In genomic region chr17:29585080-29585751, GRCh38 we compare ENCODE assay signal across 8 cellular contexts. TPM values are rescaled to one million over a fixed set of nuclear protein-coding genes. Genes with fewer than 3 reads are reported as not detected.
A peak's percentile ranks its signal among the peaks of the same experiment; 100 is the strongest.
DNase-seq lines count a peak whose midpoint lies in the region; ATAC-seq and TF ChIP-seq lines count a peak whose summit lies in the region.

No MANE protein-coding gene starts in this region.

- no peak for TF ChIP-seq CTCF in sigmoid colon (IDR thresholded peaks at IDR 0.05)
- peak in 1 of 4 experiments; percentile 24 for TF ChIP-seq CTCF in prostate gland (IDR thresholded peaks at IDR 0.05)

- no peaks in the 10 kb centered on the region for H3K27me3 Mint-ChIP-seq in T-cell

- peaks cover 55 to 56% (median 56%) of the 10 kb centered on the region in 3 donors for H3K4me1 Mint-ChIP-seq in T-cell

- TF ChIP-seq POLR2A in sigmoid colon (IDR thresholded peaks at IDR 0.05) (no peak), prostate gland (IDR thresholded peaks at IDR 0.05) (no peak)

- ATAC-seq in T-cell (replicated peaks in 1 of 4) = no peak
- no peak for ATAC-seq in HG02588 (IDR thresholded peaks at IDR 0.05; ENCODE audit: unreplicated experiment)
- ATAC-seq in GM19467 (IDR thresholded peaks at IDR 0.05; ENCODE audit: unreplicated experiment) = no peak

- DNase-seq in ELR (ENCODE audit: low read depth) (peak; percentile 53), T-cell (peak in 5 of 34 experiments; percentile 11 to 44 (median 32)), sigmoid colon (no peak), middle frontal gyrus (ENCODE audit: extremely low spot score, low spot score) (no peak), prostate gland (ENCODE audit: low spot score) (no peak)
- peak in 2 of 3 donors; percentile 15 to 26 for DNase-seq in effector memory CD4-positive, alpha-beta T cell

- H3K4me3 ChIP-seq in effector memory CD4-positive, alpha-beta T cell (ENCODE audit: insufficient read depth, low read depth, low read length, poor library complexity, severe bottlenecking) = no peak overlapping the region
- peak overlapping the region in 3 of 4 donors; percentile 5 to 14 (median 6) for H3K4me3 ChIP-seq in sigmoid colon
- no peak overlapping the region for H3K4me3 ChIP-seq in prostate gland

- WGBS in sigmoid colon, 2 donors = 68 to 87% methylated on average over 8 of the region's 8 CpGs
- WGBS in prostate gland = 82% methylated on average over 8 of the region's 8 CpGs

- no peaks in the 10 kb centered on the region for H3K9me3 ChIP-seq in effector memory CD4-positive, alpha-beta T cell (ENCODE audit: control insufficient read depth, low read length)
- H3K9me3 ChIP-seq in sigmoid colon = no peaks in the 10 kb centered on the region
- no peaks in the 10 kb centered on the region for H3K9me3 ChIP-seq in prostate gland

- peak overlapping the region; percentile 45 for H3K27ac ChIP-seq in effector memory CD4-positive, alpha-beta T cell (ENCODE audit: insufficient read depth, low read length, poor library complexity, severe bottlenecking)
- H3K27ac ChIP-seq in sigmoid colon (peak overlapping the region; percentile 59 to 82 (median 64)), prostate gland (no peak overlapping the region)

- intact Hi-C loops in sigmoid colon (cut with DNase I) (no loop called here), prostate gland (cut with DNase I) (loop anchor here (10.0 kb wide), 1 partner anchor 520 kb away; no protein-coding TSS in a partner anchor)

- peaks cover 13% of the 10 kb centered on the region for H3K36me3 ChIP-seq in effector memory CD4-positive, alpha-beta T cell (ENCODE audit: control insufficient read depth, insufficient read depth, low read length)
- H3K36me3 ChIP-seq in sigmoid colon (peaks cover 9 to 25% (median 17%) of the 10 kb centered on the region in 4 donors), prostate gland (no peaks in the 10 kb centered on the region)

- CTCF ChIA-PET in T-cell (lab: Charles Lee) = interaction anchor here (0.7 to 1.6 kb wide), 4 partner anchors 30 to 758 kb away, joined by 3 to 5 read pairs (median 4); no protein-coding TSS in a partner anchor

- no peaks in the 10 kb centered on the region for H3K27me3 ChIP-seq in effector memory CD4-positive, alpha-beta T cell (replicated peaks; ENCODE audit: control insufficient read depth, insufficient read depth, low read length, poor library complexity, severe bottlenecking)
- H3K27me3 ChIP-seq in sigmoid colon (no peaks in the 10 kb centered on the region), prostate gland (replicated peaks; ENCODE audit: insufficient read depth) (no peaks in the 10 kb centered on the region)

- peak overlapping the region in 2 of 3 donors; percentile 39 to 48 for H3K4me3 Mint-ChIP-seq in T-cell

- H3K36me3 Mint-ChIP-seq in T-cell = peaks cover 6% of the 10 kb centered on the region

- TF ChIP-seq EP300 in sigmoid colon (IDR thresholded peaks at IDR 0.05) = no peak

- POLR2A ChIA-PET in T-cell (lab: Charles Lee) = no interaction called here

- H3K4me1 ChIP-seq in effector memory CD4-positive, alpha-beta T cell (ENCODE audit: control insufficient read depth, insufficient read depth, low read length, poor library complexity, severe bottlenecking) = peaks cover 45% of the 10 kb centered on the region
- H3K4me1 ChIP-seq in sigmoid colon = peaks cover 0 to 57% (median 50%) of the 10 kb centered on the region in 4 donors
- peaks cover 13% of the 10 kb centered on the region for H3K4me1 ChIP-seq in prostate gland (replicated peaks)

- no peaks in the 10 kb centered on the region for H3K9me3 Mint-ChIP-seq in T-cell

- H3K27ac Mint-ChIP-seq in T-cell = peak overlapping the region; percentile 66 to 86

RNA-seq across cellular contexts. Expression of gene GIT1, which starts 4.2 kb away (rescaled TPM):
- 10 to 100 TPM; 36.7 to 86.4 (median 71.8) TPM for total RNA-seq in T-cell
- 10 to 100 TPM; 13.6 to 31.3 (median 16.8) TPM for total RNA-seq in sigmoid colon
- 10 to 100 TPM; 16.9 to 28.5 (median 18.0) TPM for polyA plus RNA-seq in sigmoid colon
- 10 to 100 TPM; 29.1 to 86.9 TPM for total RNA-seq in prostate gland

RNA-seq across cellular contexts. Expression of gene ANKRD13B, which starts 7.7 kb away (rescaled TPM):
- total RNA-seq in T-cell = 1 to 10 TPM; 1.7 to 6.4 (median 4.1) TPM
- 10 to 100 TPM in 1 of 4 donors, 1 to 10 TPM in 3; 5.4 to 17.2 (median 6.2) TPM for total RNA-seq in sigmoid colon
- 1 to 10 TPM; 1.6 to 5.2 (median 3.0) TPM for polyA plus RNA-seq in sigmoid colon
- total RNA-seq in prostate gland = 10 to 100 TPM in 1 of 2 donors, 1 to 10 TPM in 1; 2.7 to 30.0 TPM

RNA-seq across cellular contexts. Expression of gene TP53I13, which starts 16.7 kb away (rescaled TPM):
- total RNA-seq in T-cell (100 to 1,000 TPM in 3 of 5 donors, 10 to 100 TPM in 2; 56.0 to 166 (median 128) TPM), sigmoid colon (10 to 100 TPM; 28.8 to 41.8 (median 35.4) TPM), prostate gland (10 to 100 TPM; 52.5 to 82.0 TPM)
- polyA plus RNA-seq in sigmoid colon = 10 to 100 TPM; 14.4 to 79.0 (median 20.3) TPM

RNA-seq across cellular contexts. Expression of gene ABHD15, which starts 18.4 kb away (rescaled TPM):
- 10 to 100 TPM in 4 of 5 donors, 1 to 10 TPM in 1; 7.9 to 23.1 (median 16.5) TPM for total RNA-seq in T-cell
- 10 to 100 TPM in 1 of 4 donors, 1 to 10 TPM in 3; 4.1 to 10.8 (median 6.7) TPM for total RNA-seq in sigmoid colon
- polyA plus RNA-seq in sigmoid colon = 10 to 100 TPM in 1 of 3 donors, 1 to 10 TPM in 2; 4.9 to 10.3 (median 5.4) TPM
- total RNA-seq in prostate gland = 10 to 100 TPM in 1 of 2 donors, 1 to 10 TPM in 1; 9.1 to 14.8 TPM

RNA-seq across cellular contexts. Expression of gene CORO6, which starts 37.5 kb away (rescaled TPM):
- total RNA-seq in T-cell = 1 to 10 TPM; 2.4 to 4.1 (median 3.6) TPM
- total RNA-seq in sigmoid colon = 10 to 100 TPM; 23.9 to 94.4 (median 35.1) TPM
- 1 to 10 TPM in 2 of 3 donors, under 1 TPM in 1; 0.23 to 4.9 (median 3.0) TPM for polyA plus RNA-seq in sigmoid colon
- 10 to 100 TPM; 23.4 to 33.5 TPM for total RNA-seq in prostate gland

Comparison
In these comparisons a context has a peak if more than half of its experiments do, and no peak if none do; other contexts are left out.
1. DNase-seq: peak in ELR (single experiment) and effector memory CD4-positive, alpha-beta T cell (2 of 3); none in sigmoid colon (single experiment), middle frontal gyrus (single experiment) and prostate gland (single experiment).
2. H3K27ac ChIP-seq: peak in effector memory CD4-positive, alpha-beta T cell (single experiment) and sigmoid colon (4 of 4); none in prostate gland (0 of 2).
3. H3K4me3 ChIP-seq: peak in sigmoid colon (3 of 4); none in effector memory CD4-positive, alpha-beta T cell (single experiment) and prostate gland (0 of 2).